In the genomic region with DNA sequence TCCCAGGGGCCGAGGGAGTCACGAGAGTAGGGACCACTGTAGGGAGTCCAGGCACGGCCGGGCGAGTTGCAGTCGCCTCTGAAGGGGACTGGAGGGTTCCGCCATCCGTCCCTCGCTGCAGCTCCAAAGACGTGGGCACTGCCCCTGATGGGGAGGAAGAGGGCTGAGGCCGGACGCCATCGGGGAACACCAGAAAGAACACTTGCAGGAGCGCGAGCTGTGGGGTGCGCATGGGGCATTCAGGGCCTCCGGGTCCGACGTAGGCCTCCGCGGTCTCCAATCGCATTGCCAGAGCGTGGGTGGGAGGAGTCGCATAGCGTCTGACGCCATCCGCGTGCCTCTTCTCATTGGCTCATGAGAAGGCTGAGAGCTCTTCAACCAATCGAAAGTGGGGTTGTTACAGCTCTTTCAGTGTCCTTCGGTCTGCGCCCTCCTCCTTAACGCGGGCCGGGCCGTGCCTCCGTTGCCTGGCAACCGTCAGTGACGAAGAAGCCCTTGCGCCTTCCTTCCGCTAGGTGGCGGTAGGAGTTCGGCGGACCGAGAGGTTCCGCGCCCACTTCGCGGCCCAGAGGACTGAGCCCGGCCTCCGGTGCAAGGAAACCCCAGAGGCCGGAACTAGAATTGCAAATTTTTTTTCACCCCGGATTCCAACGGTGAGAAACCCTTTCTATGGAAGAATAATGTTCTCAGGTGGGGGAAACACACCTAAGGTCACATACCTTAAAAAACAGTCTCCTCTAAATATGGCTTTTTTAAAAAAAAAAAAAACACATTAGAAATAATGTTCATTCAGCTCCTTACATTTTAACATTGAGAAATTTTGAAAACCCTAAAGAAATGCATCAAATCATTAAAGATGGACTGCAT, we compare ENCODE assay signal across 8 cellular contexts. TPM values are rescaled to one million over a fixed set of nuclear protein-coding genes. Genes with fewer than 3 reads are reported as not detected.
DNase-seq lines count a peak whose midpoint lies in the region; ATAC-seq, FAIRE-seq and TF ChIP-seq lines count a peak whose summit lies in the region.

A gene with protein sequence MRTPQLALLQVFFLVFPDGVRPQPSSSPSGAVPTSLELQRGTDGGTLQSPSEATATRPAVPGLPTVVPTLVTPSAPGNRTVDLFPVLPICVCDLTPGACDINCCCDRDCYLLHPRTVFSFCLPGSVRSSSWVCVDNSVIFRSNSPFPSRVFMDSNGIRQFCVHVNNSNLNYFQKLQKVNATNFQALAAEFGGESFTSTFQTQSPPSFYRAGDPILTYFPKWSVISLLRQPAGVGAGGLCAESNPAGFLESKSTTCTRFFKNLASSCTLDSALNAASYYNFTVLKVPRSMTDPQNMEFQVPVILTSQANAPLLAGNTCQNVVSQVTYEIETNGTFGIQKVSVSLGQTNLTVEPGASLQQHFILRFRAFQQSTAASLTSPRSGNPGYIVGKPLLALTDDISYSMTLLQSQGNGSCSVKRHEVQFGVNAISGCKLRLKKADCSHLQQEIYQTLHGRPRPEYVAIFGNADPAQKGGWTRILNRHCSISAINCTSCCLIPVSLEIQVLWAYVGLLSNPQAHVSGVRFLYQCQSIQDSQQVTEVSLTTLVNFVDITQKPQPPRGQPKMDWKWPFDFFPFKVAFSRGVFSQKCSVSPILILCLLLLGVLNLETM (minus strand): TSS at position 260 of the 867 bp plus-strand sequence. CDS start 28 bp downstream, at position 232.

- TF ChIP-seq CTCF in brain (conservative IDR thresholded peaks at IDR 0.05) (peak; percentile 99 to 100), gastrocnemius medialis (IDR thresholded peaks at IDR 0.05 in 4 of 5, conservative IDR thresholded peaks at IDR 0.05 in 1 of 5) (peak; percentile 98 to 100 (median 99))

- no peaks in the 10 kb centered on the region for H3K9me3 ChIP-seq in gastrocnemius medialis

- H3K4me1 Mint-ChIP-seq in brain = peaks cover 43% of the 10 kb centered on the region

- peak; percentile 41 to 51 for TF ChIP-seq POLR2A in gastrocnemius medialis (IDR thresholded peaks at IDR 0.05)

- peaks cover 4 to 13% of the 10 kb centered on the region in 2 donors for H3K4me1 ChIP-seq in gastrocnemius medialis

- peak within 1 kb of the TSS; percentile 89 to 98 (median 96) for H3K27ac Mint-ChIP-seq in brain

- ATAC-seq in GM18517 (IDR thresholded peaks at IDR 0.05; ENCODE audit: unreplicated experiment) = peak; percentile 99
- peak; percentile 98 for ATAC-seq in HG03060 (IDR thresholded peaks at IDR 0.05; ENCODE audit: low read depth, unreplicated experiment)
- ATAC-seq in gastrocnemius medialis = peak; percentile 100

- FAIRE-seq in TTC549 (lab: Jason Lieb, UNC) = peak; percentile 97

- peak; percentile 80 for DNase-seq in 8988T
- DNase-seq in NCI-H2107 (lab: John Stamatoyannopoulos, UW) = peak; percentile 96
- DNase-seq in iPS DF 4.7 (ENCODE audit: extremely low read depth, low spot score) = peak; percentile 98
- peak; percentile 97 to 98 for DNase-seq in gastrocnemius medialis

- H3K36me3 ChIP-seq in gastrocnemius medialis = peaks cover 0 to 26% of the 10 kb centered on the region in 2 donors

- peaks cover 5% of the 10 kb centered on the region for H3K27me3 Mint-ChIP-seq in brain

- peak within 1 kb of the TSS; percentile 95 to 100 (median 99) for H3K4me3 Mint-ChIP-seq in brain

- in situ Hi-C loops in gastrocnemius medialis (cut with MboI; ENCODE audit: low sequenced_read_pairs in 4 of 4) = loop anchor here in 2 of 4 donors (10.0 to 25.0 kb wide), 2 partner anchors 151 to 343 kb away; a partner anchor contains a TSS

- H3K27ac ChIP-seq in gastrocnemius medialis = peak within 1 kb of the TSS; percentile 81 to 90 (median 87)

- H3K36me3 Mint-ChIP-seq in brain = peaks cover 29% of the 10 kb centered on the region

- intact Hi-C loops in gastrocnemius medialis (cut with DNase I; ENCODE audit: low total_unique reads) = loop anchor here (1.0 to 5.0 kb wide), 5 partner anchors 37 to 599 kb away; a partner anchor contains a TSS

- H3K27me3 ChIP-seq in gastrocnemius medialis = no peaks in the 10 kb centered on the region

- peak within 1 kb of the TSS; percentile 77 to 93 (median 92) for H3K4me3 ChIP-seq in gastrocnemius medialis

- H3K9me3 Mint-ChIP-seq in brain = peaks cover 0 to 8% (median 0%) of the 10 kb centered on the region in 5 experiments

RNA-seq across cellular contexts. Expression of the gene that starts here (rescaled TPM):
- 35.5 TPM for polyA plus RNA-seq in brain (ENCODE audit: insufficient read depth, low read depth, low replicate concordance)
- total RNA-seq in gastrocnemius medialis = 1 to 10 TPM; 6.3 to 8.6 (median 6.8) TPM

Comparison
In these comparisons a context has a peak if more than half of its experiments do, and no peak if none do; other contexts are left out.
1. Peak in every context shown above with its lines: DNase-seq, ATAC-seq, H3K4me3 ChIP-seq and H3K27ac ChIP-seq.